In the genomic region with DNA sequence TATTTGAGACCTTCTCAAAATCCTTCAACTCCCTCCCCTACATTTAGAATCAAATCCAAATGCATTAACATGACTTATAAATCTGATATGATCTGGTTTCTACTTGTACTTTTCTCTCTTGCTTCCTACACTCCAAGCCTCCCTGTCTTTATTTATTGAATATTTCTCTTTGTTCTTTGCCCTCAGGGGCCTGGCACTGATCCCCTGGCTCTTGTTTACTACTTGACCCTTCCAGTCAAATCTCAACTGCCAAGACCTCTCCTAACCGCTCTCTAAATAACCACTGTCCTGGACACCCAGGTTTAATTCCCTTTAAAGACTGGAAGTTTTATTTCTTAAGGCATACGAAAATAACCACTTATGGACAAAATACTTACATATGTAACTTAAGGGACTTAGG, we compare ENCODE assay signal across 2 cellular contexts.
TF ChIP-seq lines count a peak whose summit lies in the region.

No MANE protein-coding gene starts in this region.

TF ChIP-seq in SK-N-SH, 30 proteins besides CTCF, POLR2A, EP300 and RAD21 (continued from another document):
- no peak for TF ChIP-seq RFX5 (IDR thresholded peaks at IDR 0.05; ENCODE audit: low read length)

TF ChIP-seq in SK-N-SH treated with all-trans-retinoic acid at 6 μM for 48 hours, 23 proteins besides CTCF, POLR2A, EP300 and RAD21:
- no peak for TF ChIP-seq CSDC2 (CRISPR knock-in tag; IDR thresholded peaks at IDR 0.05)
- no peak for TF ChIP-seq SNAI2 (CRISPR knock-in tag; IDR thresholded peaks at IDR 0.05)
- TF ChIP-seq TCF4 (CRISPR knock-in tag; IDR thresholded peaks at IDR 0.05; ENCODE audit: borderline replicate concordance): no peak
- TF ChIP-seq OSR1 (CRISPR knock-in tag; IDR thresholded peaks at IDR 0.05): no peak
- TF ChIP-seq BACH2 (CRISPR knock-in tag; IDR thresholded peaks at IDR 0.05; ENCODE audit: borderline replicate concordance): no peak
- TF ChIP-seq PPARA (CRISPR knock-in tag; IDR thresholded peaks at IDR 0.05; ENCODE audit: borderline replicate concordance): no peak
- no peak for TF ChIP-seq CSRNP3 (CRISPR knock-in tag; IDR thresholded peaks at IDR 0.05)
- TF ChIP-seq PATZ1 (CRISPR knock-in tag; IDR thresholded peaks at IDR 0.05; ENCODE audit: borderline replicate concordance): no peak
- TF ChIP-seq ZNF70 (CRISPR knock-in tag; IDR thresholded peaks at IDR 0.05): no peak
- TF ChIP-seq ISL1 (CRISPR knock-in tag; IDR thresholded peaks at IDR 0.05): no peak
- TF ChIP-seq ZFP30 (CRISPR knock-in tag; IDR thresholded peaks at IDR 0.05): no peak
- no peak for TF ChIP-seq RARB (CRISPR knock-in tag; IDR thresholded peaks at IDR 0.05)
- TF ChIP-seq ZNF565 (CRISPR knock-in tag; conservative IDR thresholded peaks at IDR 0.05; ENCODE audit: low read depth): no peak
- TF ChIP-seq, protein P1, sequence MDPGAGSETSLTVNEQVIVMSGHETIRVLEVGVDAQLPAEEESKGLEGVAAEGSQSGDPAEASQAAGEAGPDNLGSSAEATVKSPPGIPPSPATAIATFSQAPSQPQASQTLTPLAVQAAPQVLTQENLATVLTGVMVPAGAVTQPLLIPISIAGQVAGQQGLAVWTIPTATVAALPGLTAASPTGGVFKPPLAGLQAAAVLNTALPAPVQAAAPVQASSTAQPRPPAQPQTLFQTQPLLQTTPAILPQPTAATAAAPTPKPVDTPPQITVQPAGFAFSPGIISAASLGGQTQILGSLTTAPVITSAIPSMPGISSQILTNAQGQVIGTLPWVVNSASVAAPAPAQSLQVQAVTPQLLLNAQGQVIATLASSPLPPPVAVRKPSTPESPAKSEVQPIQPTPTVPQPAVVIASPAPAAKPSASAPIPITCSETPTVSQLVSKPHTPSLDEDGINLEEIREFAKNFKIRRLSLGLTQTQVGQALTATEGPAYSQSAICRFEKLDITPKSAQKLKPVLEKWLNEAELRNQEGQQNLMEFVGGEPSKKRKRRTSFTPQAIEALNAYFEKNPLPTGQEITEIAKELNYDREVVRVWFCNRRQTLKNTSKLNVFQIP (CRISPR knock-in tag; IDR thresholded peaks at IDR 0.05; ENCODE audit: borderline replicate concordance, low read depth): no peak
- no peak for TF ChIP-seq ARNTL (CRISPR knock-in tag; IDR thresholded peaks at IDR 0.05; ENCODE audit: borderline replicate concordance, low read depth)
